ENCODE assay signal across 1 cellular context in the genomic region with DNA sequence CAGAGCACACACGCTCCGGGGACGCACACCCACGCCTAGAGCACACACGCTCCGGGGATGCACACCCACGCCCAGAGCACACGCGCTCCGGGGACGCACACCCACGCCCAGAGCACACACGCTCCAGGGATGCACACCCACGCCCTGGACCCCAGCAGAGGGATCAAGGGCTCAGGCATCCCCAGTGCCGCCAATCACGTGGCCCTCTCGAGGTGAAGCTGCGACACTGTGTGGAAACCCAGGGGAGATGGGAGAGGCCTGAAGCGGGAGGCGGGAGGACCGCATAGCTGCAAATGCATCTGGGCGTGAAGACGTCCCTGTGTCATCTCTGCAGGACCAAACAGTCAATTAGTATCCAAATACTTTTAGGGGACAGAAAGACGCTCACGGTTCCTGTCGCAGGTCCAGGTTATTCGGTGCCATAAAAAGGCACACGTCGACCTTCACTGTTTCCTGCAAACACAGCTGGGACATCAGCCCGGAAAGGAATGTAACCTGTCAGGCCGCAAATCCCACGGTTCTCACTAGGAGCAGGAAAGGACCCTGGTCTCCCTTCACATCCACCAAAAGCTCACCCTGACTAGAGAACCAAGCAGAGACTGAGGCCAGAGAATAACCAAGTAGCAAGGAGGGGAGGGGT.
TF ChIP-seq lines count a peak whose summit lies in the region.

No MANE protein-coding gene starts in this region.

TF ChIP-seq in K562, 482 proteins besides CTCF, POLR2A, EP300 and RAD21:
- TF ChIP-seq MEIS2 (IDR thresholded peaks at IDR 0.05; ENCODE audit: partially characterized antibody): no peak
- TF ChIP-seq DIDO1 (tag; IDR thresholded peaks at IDR 0.05; ENCODE audit: low read depth): no peak
- TF ChIP-seq TBP (optimal IDR thresholded peaks at IDR 0.05; ENCODE audit: low read depth, low read length): no peak
- TF ChIP-seq, protein P1, sequence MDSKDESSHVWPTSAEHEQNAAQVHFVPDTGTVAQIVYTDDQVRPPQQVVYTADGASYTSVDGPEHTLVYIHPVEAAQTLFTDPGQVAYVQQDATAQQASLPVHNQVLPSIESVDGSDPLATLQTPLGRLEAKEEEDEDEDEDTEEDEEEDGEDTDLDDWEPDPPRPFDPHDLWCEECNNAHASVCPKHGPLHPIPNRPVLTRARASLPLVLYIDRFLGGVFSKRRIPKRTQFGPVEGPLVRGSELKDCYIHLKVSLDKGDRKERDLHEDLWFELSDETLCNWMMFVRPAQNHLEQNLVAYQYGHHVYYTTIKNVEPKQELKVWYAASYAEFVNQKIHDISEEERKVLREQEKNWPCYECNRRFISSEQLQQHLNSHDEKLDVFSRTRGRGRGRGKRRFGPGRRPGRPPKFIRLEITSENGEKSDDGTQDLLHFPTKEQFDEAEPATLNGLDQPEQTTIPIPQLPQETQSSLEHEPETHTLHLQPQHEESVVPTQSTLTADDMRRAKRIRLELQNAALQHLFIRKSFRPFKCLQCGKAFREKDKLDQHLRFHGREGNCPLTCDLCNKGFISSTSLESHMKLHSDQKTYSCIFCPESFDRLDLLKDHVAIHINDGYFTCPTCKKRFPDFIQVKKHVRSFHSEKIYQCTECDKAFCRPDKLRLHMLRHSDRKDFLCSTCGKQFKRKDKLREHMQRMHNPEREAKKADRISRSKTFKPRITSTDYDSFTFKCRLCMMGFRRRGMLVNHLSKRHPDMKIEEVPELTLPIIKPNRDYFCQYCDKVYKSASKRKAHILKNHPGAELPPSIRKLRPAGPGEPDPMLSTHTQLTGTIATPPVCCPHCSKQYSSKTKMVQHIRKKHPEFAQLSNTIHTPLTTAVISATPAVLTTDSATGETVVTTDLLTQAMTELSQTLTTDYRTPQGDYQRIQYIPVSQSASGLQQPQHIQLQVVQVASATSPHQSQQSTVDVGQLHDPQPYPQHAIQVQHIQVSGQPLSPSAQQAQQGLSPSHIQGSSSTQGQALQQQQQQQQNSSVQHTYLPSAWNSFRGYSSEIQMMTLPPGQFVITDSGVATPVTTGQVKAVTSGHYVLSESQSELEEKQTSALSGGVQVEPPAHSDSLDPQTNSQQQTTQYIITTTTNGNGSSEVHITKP (IDR thresholded peaks at IDR 0.05; ENCODE audit: partially characterized antibody): no peak
- TF ChIP-seq ZNF644 (tag; IDR thresholded peaks at IDR 0.05; ENCODE audit: low read depth): no peak
- TF ChIP-seq ARHGAP35 (IDR thresholded peaks at IDR 0.05; ENCODE audit: partially characterized antibody): no peak
- TF ChIP-seq, protein P2, sequence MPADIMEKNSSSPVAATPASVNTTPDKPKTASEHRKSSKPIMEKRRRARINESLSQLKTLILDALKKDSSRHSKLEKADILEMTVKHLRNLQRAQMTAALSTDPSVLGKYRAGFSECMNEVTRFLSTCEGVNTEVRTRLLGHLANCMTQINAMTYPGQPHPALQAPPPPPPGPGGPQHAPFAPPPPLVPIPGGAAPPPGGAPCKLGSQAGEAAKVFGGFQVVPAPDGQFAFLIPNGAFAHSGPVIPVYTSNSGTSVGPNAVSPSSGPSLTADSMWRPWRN (IDR thresholded peaks at IDR 0.05; ENCODE audit: low read depth): no peak
- no peak for TF ChIP-seq BMI1 (IDR thresholded peaks at IDR 0.05; ENCODE audit: low read length)
- TF ChIP-seq, protein P3, sequence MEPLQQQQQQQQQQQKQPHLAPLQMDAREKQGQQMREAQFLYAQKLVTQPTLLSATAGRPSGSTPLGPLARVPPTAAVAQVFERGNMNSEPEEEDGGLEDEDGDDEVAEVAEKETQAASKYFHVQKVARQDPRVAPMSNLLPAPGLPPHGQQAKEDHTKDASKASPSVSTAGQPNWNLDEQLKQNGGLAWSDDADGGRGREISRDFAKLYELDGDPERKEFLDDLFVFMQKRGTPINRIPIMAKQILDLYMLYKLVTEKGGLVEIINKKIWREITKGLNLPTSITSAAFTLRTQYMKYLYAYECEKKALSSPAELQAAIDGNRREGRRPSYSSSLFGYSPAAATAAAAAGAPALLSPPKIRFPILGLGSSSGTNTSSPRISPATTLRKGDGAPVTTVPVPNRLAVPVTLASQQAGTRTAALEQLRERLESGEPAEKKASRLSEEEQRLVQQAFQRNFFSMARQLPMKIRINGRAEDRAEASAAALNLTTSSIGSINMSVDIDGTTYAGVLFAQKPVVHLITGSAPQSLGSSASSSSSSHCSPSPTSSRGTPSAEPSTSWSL (CRISPR knock-in tag; IDR thresholded peaks at IDR 0.05; ENCODE audit: borderline replicate concordance): no peak
- no peak for TF ChIP-seq HNRNPH1 (optimal IDR thresholded peaks at IDR 0.05; ENCODE audit: low read depth, low read length)
- no peak for TF ChIP-seq ZNF561 (CRISPR knock-in tag; conservative IDR thresholded peaks at IDR 0.05)
- TF ChIP-seq POLR3G (IDR thresholded peaks at IDR 0.05; ENCODE audit: extremely low read depth, insufficient read length, insufficient replicate concordance): no peak
- no peak for TF ChIP-seq NFRKB (IDR thresholded peaks at IDR 0.05; ENCODE audit: low read depth)
- no peak for TF ChIP-seq PURB (CRISPR knock-in tag; IDR thresholded peaks at IDR 0.05; ENCODE audit: low read depth)
- TF ChIP-seq, protein P4, sequence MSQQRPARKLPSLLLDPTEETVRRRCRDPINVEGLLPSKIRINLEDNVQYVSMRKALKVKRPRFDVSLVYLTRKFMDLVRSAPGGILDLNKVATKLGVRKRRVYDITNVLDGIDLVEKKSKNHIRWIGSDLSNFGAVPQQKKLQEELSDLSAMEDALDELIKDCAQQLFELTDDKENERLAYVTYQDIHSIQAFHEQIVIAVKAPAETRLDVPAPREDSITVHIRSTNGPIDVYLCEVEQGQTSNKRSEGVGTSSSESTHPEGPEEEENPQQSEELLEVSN (IDR thresholded peaks at IDR 0.05; ENCODE audit: borderline replicate concordance in 1 of 2, extremely low read depth in 1 of 2, insufficient read depth in 1 of 2, insufficient read length in 1 of 2, low read depth in 1 of 2, low read length in 1 of 2, poor library complexity in 1 of 2, severe bottlenecking in 1 of 2): peak in 1 of 2 experiments; percentile 26
- TF ChIP-seq CAMTA2 (CRISPR knock-in tag; conservative IDR thresholded peaks at IDR 0.05): no peak
- no peak for TF ChIP-seq MXI1 (IDR thresholded peaks at IDR 0.05; ENCODE audit: low read depth, low read length)
- TF ChIP-seq, protein P5, sequence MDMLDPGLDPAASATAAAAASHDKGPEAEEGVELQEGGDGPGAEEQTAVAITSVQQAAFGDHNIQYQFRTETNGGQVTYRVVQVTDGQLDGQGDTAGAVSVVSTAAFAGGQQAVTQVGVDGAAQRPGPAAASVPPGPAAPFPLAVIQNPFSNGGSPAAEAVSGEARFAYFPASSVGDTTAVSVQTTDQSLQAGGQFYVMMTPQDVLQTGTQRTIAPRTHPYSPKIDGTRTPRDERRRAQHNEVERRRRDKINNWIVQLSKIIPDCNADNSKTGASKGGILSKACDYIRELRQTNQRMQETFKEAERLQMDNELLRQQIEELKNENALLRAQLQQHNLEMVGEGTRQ (CRISPR knock-in tag; IDR thresholded peaks at IDR 0.05): 0 out of 2 replicates have a peak, but pooled peaks have one; percentile 17
- TF ChIP-seq, protein P6, sequence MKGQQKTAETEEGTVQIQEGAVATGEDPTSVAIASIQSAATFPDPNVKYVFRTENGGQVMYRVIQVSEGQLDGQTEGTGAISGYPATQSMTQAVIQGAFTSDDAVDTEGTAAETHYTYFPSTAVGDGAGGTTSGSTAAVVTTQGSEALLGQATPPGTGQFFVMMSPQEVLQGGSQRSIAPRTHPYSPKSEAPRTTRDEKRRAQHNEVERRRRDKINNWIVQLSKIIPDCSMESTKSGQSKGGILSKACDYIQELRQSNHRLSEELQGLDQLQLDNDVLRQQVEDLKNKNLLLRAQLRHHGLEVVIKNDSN (CRISPR knock-in tag; IDR thresholded peaks at IDR 0.05): peak; percentile 67
- TF ChIP-seq CCAR2 (IDR thresholded peaks at IDR 0.05; ENCODE audit: low read depth, low read length): no peak
- TF ChIP-seq POLR2G (IDR thresholded peaks at IDR 0.05; ENCODE audit: low read depth, low read length): no peak
- no peak for TF ChIP-seq STAT5B (CRISPR knock-in tag; IDR thresholded peaks at IDR 0.05)
- no peak for TF ChIP-seq LARP7 (IDR thresholded peaks at IDR 0.05)
- TF ChIP-seq PPARD (CRISPR knock-in tag; IDR thresholded peaks at IDR 0.05): no peak
- TF ChIP-seq, protein P7, sequence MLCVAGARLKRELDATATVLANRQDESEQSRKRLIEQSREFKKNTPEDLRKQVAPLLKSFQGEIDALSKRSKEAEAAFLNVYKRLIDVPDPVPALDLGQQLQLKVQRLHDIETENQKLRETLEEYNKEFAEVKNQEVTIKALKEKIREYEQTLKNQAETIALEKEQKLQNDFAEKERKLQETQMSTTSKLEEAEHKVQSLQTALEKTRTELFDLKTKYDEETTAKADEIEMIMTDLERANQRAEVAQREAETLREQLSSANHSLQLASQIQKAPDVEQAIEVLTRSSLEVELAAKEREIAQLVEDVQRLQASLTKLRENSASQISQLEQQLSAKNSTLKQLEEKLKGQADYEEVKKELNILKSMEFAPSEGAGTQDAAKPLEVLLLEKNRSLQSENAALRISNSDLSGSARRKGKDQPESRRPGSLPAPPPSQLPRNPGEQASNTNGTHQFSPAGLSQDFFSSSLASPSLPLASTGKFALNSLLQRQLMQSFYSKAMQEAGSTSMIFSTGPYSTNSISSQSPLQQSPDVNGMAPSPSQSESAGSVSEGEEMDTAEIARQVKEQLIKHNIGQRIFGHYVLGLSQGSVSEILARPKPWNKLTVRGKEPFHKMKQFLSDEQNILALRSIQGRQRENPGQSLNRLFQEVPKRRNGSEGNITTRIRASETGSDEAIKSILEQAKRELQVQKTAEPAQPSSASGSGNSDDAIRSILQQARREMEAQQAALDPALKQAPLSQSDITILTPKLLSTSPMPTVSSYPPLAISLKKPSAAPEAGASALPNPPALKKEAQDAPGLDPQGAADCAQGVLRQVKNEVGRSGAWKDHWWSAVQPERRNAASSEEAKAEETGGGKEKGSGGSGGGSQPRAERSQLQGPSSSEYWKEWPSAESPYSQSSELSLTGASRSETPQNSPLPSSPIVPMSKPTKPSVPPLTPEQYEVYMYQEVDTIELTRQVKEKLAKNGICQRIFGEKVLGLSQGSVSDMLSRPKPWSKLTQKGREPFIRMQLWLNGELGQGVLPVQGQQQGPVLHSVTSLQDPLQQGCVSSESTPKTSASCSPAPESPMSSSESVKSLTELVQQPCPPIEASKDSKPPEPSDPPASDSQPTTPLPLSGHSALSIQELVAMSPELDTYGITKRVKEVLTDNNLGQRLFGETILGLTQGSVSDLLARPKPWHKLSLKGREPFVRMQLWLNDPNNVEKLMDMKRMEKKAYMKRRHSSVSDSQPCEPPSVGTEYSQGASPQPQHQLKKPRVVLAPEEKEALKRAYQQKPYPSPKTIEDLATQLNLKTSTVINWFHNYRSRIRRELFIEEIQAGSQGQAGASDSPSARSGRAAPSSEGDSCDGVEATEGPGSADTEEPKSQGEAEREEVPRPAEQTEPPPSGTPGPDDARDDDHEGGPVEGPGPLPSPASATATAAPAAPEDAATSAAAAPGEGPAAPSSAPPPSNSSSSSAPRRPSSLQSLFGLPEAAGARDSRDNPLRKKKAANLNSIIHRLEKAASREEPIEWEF (CRISPR knock-in tag; IDR thresholded peaks at IDR 0.05): no peak
- TF ChIP-seq EGR1 (conservative IDR thresholded peaks at IDR 0.05): peak; percentile 56; the same call in 1 of the 2 replicates
